Comparison of ENCODE assay signal across 11 cellular contexts in the genomic region with DNA sequence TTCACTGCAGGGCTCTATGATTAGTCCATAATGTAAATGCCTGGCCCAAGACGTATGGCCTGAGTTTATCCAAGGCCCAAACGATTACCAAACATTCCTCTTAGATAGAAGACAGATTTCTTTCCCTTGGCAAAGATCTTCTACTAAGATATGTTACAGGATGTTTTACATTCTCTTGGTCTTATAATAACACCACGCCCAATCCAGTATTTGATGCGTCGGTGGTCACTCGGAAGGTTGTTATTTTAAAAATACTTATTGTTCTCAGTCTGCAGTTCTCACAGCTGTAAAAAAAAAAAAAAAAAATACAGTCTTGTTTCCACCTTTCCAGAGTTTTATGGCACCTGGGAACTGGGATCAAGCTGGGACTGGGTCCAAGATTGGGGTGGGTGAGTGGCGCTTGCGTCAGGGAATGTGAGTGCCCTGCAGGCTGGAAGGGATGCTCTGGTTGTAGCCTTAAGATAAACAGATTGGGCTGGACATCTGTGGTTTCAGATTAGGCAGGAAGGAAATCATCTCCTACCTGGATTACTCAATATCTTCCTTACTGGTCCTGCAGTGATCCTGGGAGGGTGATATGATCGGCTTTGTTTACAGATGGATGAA.
A peak's percentile ranks its signal among the peaks of the same experiment; 100 is the strongest.
DNase-seq lines count a peak whose midpoint lies in the region; ATAC-seq and TF ChIP-seq lines count a peak whose summit lies in the region.
"Had no signal": no experiment of that assay in that cellular context is flagged by ENCODE, and none has a peak within 500 bp of the region (broad histone marks: within the 10 kb centered on the region; RNA-seq: fewer than 3 reads in every experiment).

No MANE protein-coding gene starts in this region.

- H3K27me3 ChIP-seq in ascending aorta (no peaks in the 10 kb centered on the region), upper lobe of left lung (no peaks in the 10 kb centered on the region), H7 (ENCODE audit: control insufficient read depth, insufficient read depth, low read length) (no peaks in the 10 kb centered on the region)

- peak in 2 of 4 donors; percentile 1 to 58 for TF ChIP-seq EP300 in upper lobe of left lung (IDR thresholded peaks at IDR 0.05)

- ATAC-seq in upper lobe of left lung (ENCODE audit: low FRiP score in 2 of 2) (peak in 1 of 2 donors; percentile 27), HG02970 (IDR thresholded peaks at IDR 0.05; ENCODE audit: low FRiP score, unreplicated experiment) (no peak)

- H3K4me1 ChIP-seq in ascending aorta (peaks cover 12 to 27% of the 10 kb centered on the region in 2 donors), upper lobe of left lung (peaks cover 0 to 17% (median 1%) of the 10 kb centered on the region in 4 donors)

- no peak for TF ChIP-seq POLR2A in upper lobe of left lung (IDR thresholded peaks at IDR 0.05)

- intact Hi-C loops in ascending aorta (cut with DNase I), result loop anchor here (1.0 to 2.0 kb wide), 2 partner anchors 16 to 35 kb away; no protein-coding TSS in a partner anchor

- no peaks in the 10 kb centered on the region for H3K36me3 ChIP-seq in ascending aorta
- H3K36me3 ChIP-seq in upper lobe of left lung, result no peaks in the 10 kb centered on the region
- H3K36me3 ChIP-seq in H7 (replicated peaks; ENCODE audit: control insufficient read depth, insufficient read depth, low read length), result no peaks in the 10 kb centered on the region

- DNase-seq in SIG-M5 treated with dmso at 0.1 percent for 504 hours (lab: John Stamatoyannopoulos, UW; ENCODE audit: unreplicated experiment), result peak; percentile 48
- DNase-seq in SIG-M5 (lab: John Stamatoyannopoulos, UW), result no peak
- no peak for DNase-seq in ascending aorta (ENCODE audit: low spot score in 2 of 2)
- DNase-seq in iris pigment epithelial cell (ENCODE audit: low read depth), result peak; percentile 94
- DNase-seq in upper lobe of left lung, result no peak
- no peak for DNase-seq in H7
- DNase-seq in kidney tubule cell (ENCODE audit: low spot score), result no peak
- DNase-seq: cerebellar nuclear complex; NK-92 treated with Interleukin-12 subunit alpha and Interleukin-12 subunit beta, amount 100 ng/mL, for 24 hours had no signal

- H3K4me3 ChIP-seq in ascending aorta (no peak overlapping the region), upper lobe of left lung (no peak overlapping the region), H7 (ENCODE audit: insufficient read depth, low read depth, low read length) (no peak overlapping the region)

- H3K9me3 ChIP-seq in ascending aorta (no peaks in the 10 kb centered on the region), upper lobe of left lung (no peaks in the 10 kb centered on the region)

- WGBS in upper lobe of left lung, 2 donors, result 39 to 55% methylated on average over 9 of the region's 9 CpGs

- TF ChIP-seq CTCF in ascending aorta (IDR thresholded peaks at IDR 0.05) (no peak), upper lobe of left lung (IDR thresholded peaks at IDR 0.05) (no peak)

- peak overlapping the region; percentile 62 to 80 for H3K27ac ChIP-seq in ascending aorta
- peak overlapping the region; percentile 33 to 78 (median 53) for H3K27ac ChIP-seq in upper lobe of left lung
- H3K27ac ChIP-seq: 22Rv1 had no signal

Comparison
In these comparisons a context has a peak if more than half of its experiments do, and no peak if none do; other contexts are left out.
1. DNase-seq: peak in SIG-M5 treated with dmso at 0.1 percent for 504 hours (single experiment) and iris pigment epithelial cell (single experiment); none in SIG-M5 (single experiment), ascending aorta (0 of 2), upper lobe of left lung (0 of 2), H7 (single experiment) and kidney tubule cell (single experiment).